In the genomic region with DNA sequence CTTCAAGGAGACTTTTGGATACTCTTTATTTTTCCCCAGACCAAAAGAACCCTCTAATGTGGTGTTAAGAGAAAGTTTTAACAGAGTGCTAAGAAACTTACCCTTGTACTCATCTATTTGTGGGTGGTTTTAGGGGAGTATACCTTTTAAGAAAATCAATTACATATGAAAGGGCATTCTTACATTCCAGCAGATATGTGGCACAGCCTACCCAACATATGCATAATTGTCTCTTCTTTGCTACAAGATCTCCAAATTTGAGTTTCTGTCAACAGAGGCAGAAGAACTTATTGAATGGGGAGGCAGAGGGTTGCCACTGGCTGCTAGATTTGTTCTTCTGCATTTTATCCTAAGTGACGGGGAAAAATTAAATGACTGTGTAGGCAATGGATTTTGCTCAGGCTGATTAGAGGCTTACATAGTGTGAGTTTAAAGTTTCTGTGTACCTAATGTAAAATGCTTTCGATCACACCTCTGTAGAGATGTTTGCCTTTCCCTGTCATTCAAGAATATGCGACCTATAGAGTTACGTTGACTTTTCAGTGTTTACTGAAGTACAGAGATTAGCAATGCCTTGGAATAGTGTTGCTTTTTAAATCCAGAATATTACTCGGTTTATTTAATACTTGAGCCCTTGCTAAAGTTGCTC, we compare ENCODE assay signal across 1 cellular context.
A peak's percentile ranks its signal among the peaks of the same experiment; 100 is the strongest.
TF ChIP-seq lines count a peak whose summit lies in the region.

No MANE protein-coding gene starts in this region.

TF ChIP-seq in HepG2, 621 proteins besides CTCF, POLR2A, EP300 and RAD21 (continued from another document and continues in another):
- TF ChIP-seq, protein P1, sequence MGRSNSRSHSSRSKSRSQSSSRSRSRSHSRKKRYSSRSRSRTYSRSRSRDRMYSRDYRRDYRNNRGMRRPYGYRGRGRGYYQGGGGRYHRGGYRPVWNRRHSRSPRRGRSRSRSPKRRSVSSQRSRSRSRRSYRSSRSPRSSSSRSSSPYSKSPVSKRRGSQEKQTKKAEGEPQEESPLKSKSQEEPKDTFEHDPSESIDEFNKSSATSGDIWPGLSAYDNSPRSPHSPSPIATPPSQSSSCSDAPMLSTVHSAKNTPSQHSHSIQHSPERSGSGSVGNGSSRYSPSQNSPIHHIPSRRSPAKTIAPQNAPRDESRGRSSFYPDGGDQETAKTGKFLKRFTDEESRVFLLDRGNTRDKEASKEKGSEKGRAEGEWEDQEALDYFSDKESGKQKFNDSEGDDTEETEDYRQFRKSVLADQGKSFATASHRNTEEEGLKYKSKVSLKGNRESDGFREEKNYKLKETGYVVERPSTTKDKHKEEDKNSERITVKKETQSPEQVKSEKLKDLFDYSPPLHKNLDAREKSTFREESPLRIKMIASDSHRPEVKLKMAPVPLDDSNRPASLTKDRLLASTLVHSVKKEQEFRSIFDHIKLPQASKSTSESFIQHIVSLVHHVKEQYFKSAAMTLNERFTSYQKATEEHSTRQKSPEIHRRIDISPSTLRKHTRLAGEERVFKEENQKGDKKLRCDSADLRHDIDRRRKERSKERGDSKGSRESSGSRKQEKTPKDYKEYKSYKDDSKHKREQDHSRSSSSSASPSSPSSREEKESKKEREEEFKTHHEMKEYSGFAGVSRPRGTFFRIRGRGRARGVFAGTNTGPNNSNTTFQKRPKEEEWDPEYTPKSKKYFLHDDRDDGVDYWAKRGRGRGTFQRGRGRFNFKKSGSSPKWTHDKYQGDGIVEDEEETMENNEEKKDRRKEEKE (IDR thresholded peaks at IDR 0.05), result no peak
- TF ChIP-seq, protein P2, sequence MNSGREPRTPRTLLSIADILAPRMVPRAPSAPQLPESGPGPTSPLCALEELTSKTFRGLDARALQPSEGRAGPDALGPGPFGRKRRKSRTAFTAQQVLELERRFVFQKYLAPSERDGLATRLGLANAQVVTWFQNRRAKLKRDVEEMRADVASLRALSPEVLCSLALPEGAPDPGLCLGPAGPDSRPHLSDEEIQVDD (CRISPR knock-in tag; IDR thresholded peaks at IDR 0.05; ENCODE audit: borderline replicate concordance), result no peak
- TF ChIP-seq, protein P3, sequence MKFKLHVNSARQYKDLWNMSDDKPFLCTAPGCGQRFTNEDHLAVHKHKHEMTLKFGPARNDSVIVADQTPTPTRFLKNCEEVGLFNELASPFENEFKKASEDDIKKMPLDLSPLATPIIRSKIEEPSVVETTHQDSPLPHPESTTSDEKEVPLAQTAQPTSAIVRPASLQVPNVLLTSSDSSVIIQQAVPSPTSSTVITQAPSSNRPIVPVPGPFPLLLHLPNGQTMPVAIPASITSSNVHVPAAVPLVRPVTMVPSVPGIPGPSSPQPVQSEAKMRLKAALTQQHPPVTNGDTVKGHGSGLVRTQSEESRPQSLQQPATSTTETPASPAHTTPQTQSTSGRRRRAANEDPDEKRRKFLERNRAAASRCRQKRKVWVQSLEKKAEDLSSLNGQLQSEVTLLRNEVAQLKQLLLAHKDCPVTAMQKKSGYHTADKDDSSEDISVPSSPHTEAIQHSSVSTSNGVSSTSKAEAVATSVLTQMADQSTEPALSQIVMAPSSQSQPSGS (CRISPR knock-in tag; IDR thresholded peaks at IDR 0.05), result peak; percentile 35; the same call in 1 of the 2 replicates
- TF ChIP-seq SOX13 (IDR thresholded peaks at IDR 0.05) (no peak), SOX13 (CRISPR knock-in tag; conservative IDR thresholded peaks at IDR 0.05 in 1 of 2, IDR thresholded peaks at IDR 0.05 in 1 of 2) (peak in 1 of 2 experiments; percentile 30; a peak in 1 of 4 replicates), ZNF230 (CRISPR knock-in tag; IDR thresholded peaks at IDR 0.05) (no peak), FOXJ3 (CRISPR knock-in tag; IDR thresholded peaks at IDR 0.05; ENCODE audit: borderline replicate concordance) (peak; percentile 68; the same call in 1 of the 2 replicates), HOXA7 (CRISPR knock-in tag; IDR thresholded peaks at IDR 0.05) (no peak), SOX5 (CRISPR knock-in tag; IDR thresholded peaks at IDR 0.05; ENCODE audit: borderline replicate concordance) (peak; percentile 39; the same call in 1 of the 2 replicates), KAT8 (CRISPR knock-in tag; IDR thresholded peaks at IDR 0.05) (no peak), TARDBP (CRISPR knock-in tag; IDR thresholded peaks at IDR 0.05) (peak; percentile 42; the same call in 1 of the 2 replicates), ZNF383 (CRISPR knock-in tag; IDR thresholded peaks at IDR 0.05; ENCODE audit: borderline replicate concordance) (no peak), ZBTB42 (CRISPR knock-in tag; IDR thresholded peaks at IDR 0.05) (no peak), CREB1 (IDR thresholded peaks at IDR 0.05) (no peak), CREB1 (CRISPR knock-in tag; IDR thresholded peaks at IDR 0.05) (peak; percentile 43; the same call in 1 of the 2 replicates), SAP130 (CRISPR knock-in tag; IDR thresholded peaks at IDR 0.05; ENCODE audit: low read depth) (peak; percentile 57), ZBTB20 (CRISPR knock-in tag; IDR thresholded peaks at IDR 0.05; ENCODE audit: borderline replicate concordance, low read depth) (peak; percentile 99; the same call in 1 of the 2 replicates), PHB2 (IDR thresholded peaks at IDR 0.05; ENCODE audit: partially characterized antibody) (no peak), TBX3 (IDR thresholded peaks at IDR 0.05; ENCODE audit: borderline replicate concordance) (peak; percentile 91; the same call in 1 of the 2 replicates), CAMTA2 (CRISPR knock-in tag; IDR thresholded peaks at IDR 0.05; ENCODE audit: borderline replicate concordance) (no peak), PPARG (CRISPR knock-in tag; conservative IDR thresholded peaks at IDR 0.05) (0 out of 2 replicates have a peak, but pooled peaks have one; percentile 19), RELA (CRISPR knock-in tag; IDR thresholded peaks at IDR 0.05) (no peak), ZNF792 (CRISPR knock-in tag; IDR thresholded peaks at IDR 0.05) (no peak), HCFC1 (IDR thresholded peaks at IDR 0.05; ENCODE audit: low read depth, low read length) (no peak), FOXA3 (CRISPR knock-in tag; IDR thresholded peaks at IDR 0.05) (peak; percentile 57), PITX1 (CRISPR knock-in tag; IDR thresholded peaks at IDR 0.05) (peak; percentile 56; the same call in 1 of the 2 replicates), ZFAT (CRISPR knock-in tag; conservative IDR thresholded peaks at IDR 0.05) (no peak), HDAC1 (CRISPR knock-in tag; IDR thresholded peaks at IDR 0.05) (peak; percentile 24; the same call in 1 of the 2 replicates), MATR3 (CRISPR knock-in tag; IDR thresholded peaks at IDR 0.05) (no peak), NFIC (IDR thresholded peaks at IDR 0.05; ENCODE audit: low read length) (peak; percentile 35; the same call in 1 of the 2 replicates), ZNF124 (CRISPR knock-in tag; IDR thresholded peaks at IDR 0.05) (no peak), ELF3 (CRISPR knock-in tag; IDR thresholded peaks at IDR 0.05) (no peak), ZNF879 (CRISPR knock-in tag; IDR thresholded peaks at IDR 0.05) (no peak), REPIN1 (CRISPR knock-in tag; IDR thresholded peaks at IDR 0.05; ENCODE audit: borderline replicate concordance, low read depth) (peak; percentile 61; the same call in 1 of the 2 replicates), NFE2 (CRISPR knock-in tag; IDR thresholded peaks at IDR 0.05) (no peak), ZFP41 (CRISPR knock-in tag; IDR thresholded peaks at IDR 0.05; ENCODE audit: borderline replicate concordance) (no peak)
- TF ChIP-seq, protein P4, sequence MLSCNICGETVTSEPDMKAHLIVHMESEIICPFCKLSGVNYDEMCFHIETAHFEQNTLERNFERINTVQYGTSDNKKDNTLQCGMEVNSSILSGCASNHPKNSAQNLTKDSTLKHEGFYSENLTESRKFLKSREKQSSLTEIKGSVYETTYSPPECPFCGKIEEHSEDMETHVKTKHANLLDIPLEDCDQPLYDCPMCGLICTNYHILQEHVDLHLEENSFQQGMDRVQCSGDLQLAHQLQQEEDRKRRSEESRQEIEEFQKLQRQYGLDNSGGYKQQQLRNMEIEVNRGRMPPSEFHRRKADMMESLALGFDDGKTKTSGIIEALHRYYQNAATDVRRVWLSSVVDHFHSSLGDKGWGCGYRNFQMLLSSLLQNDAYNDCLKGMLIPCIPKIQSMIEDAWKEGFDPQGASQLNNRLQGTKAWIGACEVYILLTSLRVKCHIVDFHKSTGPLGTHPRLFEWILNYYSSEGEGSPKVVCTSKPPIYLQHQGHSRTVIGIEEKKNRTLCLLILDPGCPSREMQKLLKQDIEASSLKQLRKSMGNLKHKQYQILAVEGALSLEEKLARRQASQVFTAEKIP (CRISPR knock-in tag; IDR thresholded peaks at IDR 0.05; ENCODE audit: borderline replicate concordance), result no peak
- TF ChIP-seq, protein P5, sequence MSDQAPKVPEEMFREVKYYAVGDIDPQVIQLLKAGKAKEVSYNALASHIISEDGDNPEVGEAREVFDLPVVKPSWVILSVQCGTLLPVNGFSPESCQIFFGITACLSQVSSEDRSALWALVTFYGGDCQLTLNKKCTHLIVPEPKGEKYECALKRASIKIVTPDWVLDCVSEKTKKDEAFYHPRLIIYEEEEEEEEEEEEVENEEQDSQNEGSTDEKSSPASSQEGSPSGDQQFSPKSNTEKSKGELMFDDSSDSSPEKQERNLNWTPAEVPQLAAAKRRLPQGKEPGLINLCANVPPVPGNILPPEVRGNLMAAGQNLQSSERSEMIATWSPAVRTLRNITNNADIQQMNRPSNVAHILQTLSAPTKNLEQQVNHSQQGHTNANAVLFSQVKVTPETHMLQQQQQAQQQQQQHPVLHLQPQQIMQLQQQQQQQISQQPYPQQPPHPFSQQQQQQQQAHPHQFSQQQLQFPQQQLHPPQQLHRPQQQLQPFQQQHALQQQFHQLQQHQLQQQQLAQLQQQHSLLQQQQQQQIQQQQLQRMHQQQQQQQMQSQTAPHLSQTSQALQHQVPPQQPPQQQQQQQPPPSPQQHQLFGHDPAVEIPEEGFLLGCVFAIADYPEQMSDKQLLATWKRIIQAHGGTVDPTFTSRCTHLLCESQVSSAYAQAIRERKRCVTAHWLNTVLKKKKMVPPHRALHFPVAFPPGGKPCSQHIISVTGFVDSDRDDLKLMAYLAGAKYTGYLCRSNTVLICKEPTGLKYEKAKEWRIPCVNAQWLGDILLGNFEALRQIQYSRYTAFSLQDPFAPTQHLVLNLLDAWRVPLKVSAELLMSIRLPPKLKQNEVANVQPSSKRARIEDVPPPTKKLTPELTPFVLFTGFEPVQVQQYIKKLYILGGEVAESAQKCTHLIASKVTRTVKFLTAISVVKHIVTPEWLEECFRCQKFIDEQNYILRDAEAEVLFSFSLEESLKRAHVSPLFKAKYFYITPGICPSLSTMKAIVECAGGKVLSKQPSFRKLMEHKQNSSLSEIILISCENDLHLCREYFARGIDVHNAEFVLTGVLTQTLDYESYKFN (CRISPR knock-in tag; conservative IDR thresholded peaks at IDR 0.05), result peak; percentile 80
- TF ChIP-seq, protein P6, sequence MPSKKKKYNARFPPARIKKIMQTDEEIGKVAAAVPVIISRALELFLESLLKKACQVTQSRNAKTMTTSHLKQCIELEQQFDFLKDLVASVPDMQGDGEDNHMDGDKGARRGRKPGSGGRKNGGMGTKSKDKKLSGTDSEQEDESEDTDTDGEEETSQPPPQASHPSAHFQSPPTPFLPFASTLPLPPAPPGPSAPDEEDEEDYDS (CRISPR knock-in tag; IDR thresholded peaks at IDR 0.05), result 0 out of 2 replicates have a peak, but pooled peaks have one; percentile 14
- TF ChIP-seq, protein P7, sequence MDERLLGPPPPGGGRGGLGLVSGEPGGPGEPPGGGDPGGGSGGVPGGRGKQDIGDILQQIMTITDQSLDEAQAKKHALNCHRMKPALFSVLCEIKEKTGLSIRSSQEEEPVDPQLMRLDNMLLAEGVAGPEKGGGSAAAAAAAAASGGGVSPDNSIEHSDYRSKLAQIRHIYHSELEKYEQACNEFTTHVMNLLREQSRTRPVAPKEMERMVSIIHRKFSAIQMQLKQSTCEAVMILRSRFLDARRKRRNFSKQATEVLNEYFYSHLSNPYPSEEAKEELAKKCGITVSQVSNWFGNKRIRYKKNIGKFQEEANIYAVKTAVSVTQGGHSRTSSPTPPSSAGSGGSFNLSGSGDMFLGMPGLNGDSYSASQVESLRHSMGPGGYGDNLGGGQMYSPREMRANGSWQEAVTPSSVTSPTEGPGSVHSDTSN (CRISPR knock-in tag; IDR thresholded peaks at IDR 0.05), result peak; percentile 68
- TF ChIP-seq, protein P8, sequence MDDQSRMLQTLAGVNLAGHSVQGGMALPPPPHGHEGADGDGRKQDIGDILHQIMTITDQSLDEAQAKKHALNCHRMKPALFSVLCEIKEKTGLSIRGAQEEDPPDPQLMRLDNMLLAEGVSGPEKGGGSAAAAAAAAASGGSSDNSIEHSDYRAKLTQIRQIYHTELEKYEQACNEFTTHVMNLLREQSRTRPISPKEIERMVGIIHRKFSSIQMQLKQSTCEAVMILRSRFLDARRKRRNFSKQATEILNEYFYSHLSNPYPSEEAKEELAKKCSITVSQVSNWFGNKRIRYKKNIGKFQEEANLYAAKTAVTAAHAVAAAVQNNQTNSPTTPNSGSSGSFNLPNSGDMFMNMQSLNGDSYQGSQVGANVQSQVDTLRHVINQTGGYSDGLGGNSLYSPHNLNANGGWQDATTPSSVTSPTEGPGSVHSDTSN (CRISPR knock-in tag; IDR thresholded peaks at IDR 0.05; ENCODE audit: borderline replicate concordance), result no peak
- TF ChIP-seq, protein P9, sequence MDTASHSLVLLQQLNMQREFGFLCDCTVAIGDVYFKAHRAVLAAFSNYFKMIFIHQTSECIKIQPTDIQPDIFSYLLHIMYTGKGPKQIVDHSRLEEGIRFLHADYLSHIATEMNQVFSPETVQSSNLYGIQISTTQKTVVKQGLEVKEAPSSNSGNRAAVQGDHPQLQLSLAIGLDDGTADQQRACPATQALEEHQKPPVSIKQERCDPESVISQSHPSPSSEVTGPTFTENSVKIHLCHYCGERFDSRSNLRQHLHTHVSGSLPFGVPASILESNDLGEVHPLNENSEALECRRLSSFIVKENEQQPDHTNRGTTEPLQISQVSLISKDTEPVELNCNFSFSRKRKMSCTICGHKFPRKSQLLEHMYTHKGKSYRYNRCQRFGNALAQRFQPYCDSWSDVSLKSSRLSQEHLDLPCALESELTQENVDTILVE (CRISPR knock-in tag; IDR thresholded peaks at IDR 0.05), result no peak
- TF ChIP-seq, protein P10, sequence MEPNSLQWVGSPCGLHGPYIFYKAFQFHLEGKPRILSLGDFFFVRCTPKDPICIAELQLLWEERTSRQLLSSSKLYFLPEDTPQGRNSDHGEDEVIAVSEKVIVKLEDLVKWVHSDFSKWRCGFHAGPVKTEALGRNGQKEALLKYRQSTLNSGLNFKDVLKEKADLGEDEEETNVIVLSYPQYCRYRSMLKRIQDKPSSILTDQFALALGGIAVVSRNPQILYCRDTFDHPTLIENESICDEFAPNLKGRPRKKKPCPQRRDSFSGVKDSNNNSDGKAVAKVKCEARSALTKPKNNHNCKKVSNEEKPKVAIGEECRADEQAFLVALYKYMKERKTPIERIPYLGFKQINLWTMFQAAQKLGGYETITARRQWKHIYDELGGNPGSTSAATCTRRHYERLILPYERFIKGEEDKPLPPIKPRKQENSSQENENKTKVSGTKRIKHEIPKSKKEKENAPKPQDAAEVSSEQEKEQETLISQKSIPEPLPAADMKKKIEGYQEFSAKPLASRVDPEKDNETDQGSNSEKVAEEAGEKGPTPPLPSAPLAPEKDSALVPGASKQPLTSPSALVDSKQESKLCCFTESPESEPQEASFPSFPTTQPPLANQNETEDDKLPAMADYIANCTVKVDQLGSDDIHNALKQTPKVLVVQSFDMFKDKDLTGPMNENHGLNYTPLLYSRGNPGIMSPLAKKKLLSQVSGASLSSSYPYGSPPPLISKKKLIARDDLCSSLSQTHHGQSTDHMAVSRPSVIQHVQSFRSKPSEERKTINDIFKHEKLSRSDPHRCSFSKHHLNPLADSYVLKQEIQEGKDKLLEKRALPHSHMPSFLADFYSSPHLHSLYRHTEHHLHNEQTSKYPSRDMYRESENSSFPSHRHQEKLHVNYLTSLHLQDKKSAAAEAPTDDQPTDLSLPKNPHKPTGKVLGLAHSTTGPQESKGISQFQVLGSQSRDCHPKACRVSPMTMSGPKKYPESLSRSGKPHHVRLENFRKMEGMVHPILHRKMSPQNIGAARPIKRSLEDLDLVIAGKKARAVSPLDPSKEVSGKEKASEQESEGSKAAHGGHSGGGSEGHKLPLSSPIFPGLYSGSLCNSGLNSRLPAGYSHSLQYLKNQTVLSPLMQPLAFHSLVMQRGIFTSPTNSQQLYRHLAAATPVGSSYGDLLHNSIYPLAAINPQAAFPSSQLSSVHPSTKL (CRISPR knock-in tag; IDR thresholded peaks at IDR 0.05), result peak; percentile 52; the same call in 1 of the 2 replicates
